ENCODE assay signal across 16 cellular contexts in genomic region chr9:130159057-130159456, GRCh38. TPM values are rescaled to one million over a fixed set of nuclear protein-coding genes. Genes with fewer than 3 reads are reported as not detected.
A peak's percentile ranks its signal among the peaks of the same experiment; 100 is the strongest.
DNase-seq lines count a peak whose midpoint lies in the region; ATAC-seq and TF ChIP-seq lines count a peak whose summit lies in the region.
"Had no signal": no experiment of that assay in that cellular context is flagged by ENCODE, and none has a peak within 500 bp of the region (broad histone marks: within the 10 kb centered on the region; RNA-seq: fewer than 3 reads in every experiment).

No MANE protein-coding gene starts in this region.

- H3K27ac ChIP-seq in heart right ventricle: no peak overlapping the region
- no peak overlapping the region for H3K27ac ChIP-seq in neuronal stem cell (replicated peaks; ENCODE audit: low read length)
- H3K27ac ChIP-seq: 22Rv1, BLaER1 had no signal

- no peak overlapping the region for H2BK12ac ChIP-seq in neuronal stem cell (ENCODE audit: low read length)

- no peak overlapping the region for H4K8ac ChIP-seq in neuronal stem cell (ENCODE audit: low read depth, low read length)

- ATAC-seq in Right ventricle myocardium superior (ENCODE audit: poor library complexity): no peak
- ATAC-seq in heart right ventricle: no peak

- H2AFZ ChIP-seq in neuronal stem cell (ENCODE audit: low read length): no peak overlapping the region
- H2AFZ ChIP-seq: GM23338 had no signal

- H2BK15ac ChIP-seq in neuronal stem cell (ENCODE audit: low read length): no peak overlapping the region

- H3K9ac ChIP-seq in neuronal stem cell (ENCODE audit: low read depth, low read length, poor library complexity): no peak overlapping the region
- H3K9ac ChIP-seq: BLaER1 had no signal

- H2AK5ac ChIP-seq in neuronal stem cell (ENCODE audit: low read depth, low read length): no peak overlapping the region

- H3K27me3 ChIP-seq in heart right ventricle (no peaks in the 10 kb centered on the region), neuronal stem cell (ENCODE audit: control insufficient read depth in 3 of 3, insufficient read depth in 3 of 3, low read depth in 1 of 3, low read length in 3 of 3) (no peaks in the 10 kb centered on the region)
- H3K27me3 ChIP-seq: BLaER1 had no signal

- H3K9me3 ChIP-seq in heart right ventricle: no peaks in the 10 kb centered on the region
- no peaks in the 10 kb centered on the region for H3K9me3 ChIP-seq in neuronal stem cell (replicated peaks in 1 of 2; ENCODE audit: control insufficient read depth in 2 of 2, insufficient read depth in 1 of 2, low read depth in 1 of 2, low read length in 2 of 2)
- H3K9me3 ChIP-seq: BLaER1, HAP-1 had no signal

- 76 to 81% methylated on average over 8 of the region's 8 CpGs for WGBS in heart right ventricle, 2 donors
- no CpG with 5 or more reads among the region's 8 CpGs for WGBS in neuronal stem cell (ENCODE audit: extremely low coverage in 2 of 2, insufficient read length in 2 of 2, insufficient replicate concordance in 1 of 2), 2 donors

- H3K18ac ChIP-seq in neuronal stem cell (ENCODE audit: low read length): peak overlapping the region; percentile 57

- H2BK5ac ChIP-seq in neuronal stem cell (ENCODE audit: low read length): no peak overlapping the region

- H3K4me3 ChIP-seq in heart right ventricle: no peak overlapping the region
- no peak overlapping the region for H3K4me3 ChIP-seq in neuronal stem cell (ENCODE audit: low read length in 2 of 2)
- H3K4me3 ChIP-seq: BLaER1, GM23338, HAP-1 had no signal

- H3K14ac ChIP-seq in neuronal stem cell (ENCODE audit: low read length): no peak overlapping the region

- no peak overlapping the region for H3K4ac ChIP-seq in neuronal stem cell (ENCODE audit: low read length)

- no peak for TF ChIP-seq CTCF in heart right ventricle (IDR thresholded peaks at IDR 0.05)

- no peaks in the 10 kb centered on the region for H3K4me1 ChIP-seq in heart right ventricle
- peaks cover 4 to 5% of the 10 kb centered on the region in 2 donors for H3K4me1 ChIP-seq in neuronal stem cell (ENCODE audit: control insufficient read depth in 2 of 2, insufficient read depth in 1 of 2, low read depth in 1 of 2, low read length in 2 of 2)
- H3K4me1 ChIP-seq: BLaER1, HAP-1 had no signal

- H4K91ac ChIP-seq in neuronal stem cell (ENCODE audit: low read depth, low read length, poor library complexity): no peak overlapping the region

- H2BK120ac ChIP-seq in neuronal stem cell (ENCODE audit: low read depth, low read length): peak overlapping the region; percentile 72

- H3K23ac ChIP-seq in neuronal stem cell (ENCODE audit: low read depth, low read length, poor library complexity): no peak overlapping the region

- H3K79me1 ChIP-seq in neuronal stem cell (ENCODE audit: low read depth, low read length): no peaks in the 10 kb centered on the region

- no peak overlapping the region for H3K4me2 ChIP-seq in neuronal stem cell (ENCODE audit: insufficient read depth, low read length, poor library complexity, severe bottlenecking)
- H3K4me2 ChIP-seq: BLaER1, GM23338 had no signal

- H3K36me3 ChIP-seq in heart right ventricle (no peaks in the 10 kb centered on the region), neuronal stem cell (replicated peaks in 1 of 2; ENCODE audit: control insufficient read depth in 2 of 2, insufficient read depth in 2 of 2, low read length in 2 of 2) (no peaks in the 10 kb centered on the region)
- H3K36me3 ChIP-seq: BLaER1, HAP-1 had no signal

- DNase-seq in DMS 273 (lab: John Stamatoyannopoulos, UW; ENCODE audit: unreplicated experiment) (peak; percentile 57), DMS 273 treated with DMSO at 0.1 percent for 48 hours (lab: John Stamatoyannopoulos, UW) (no peak), Right ventricle myocardium superior (peak; percentile 17), heart right ventricle (no peak), left kidney (ENCODE audit: low read depth, low spot score) (peak; percentile 56), neuronal stem cell (ENCODE audit: low spot score) (no peak), CD1c-positive myeloid dendritic cell (ENCODE audit: extremely low spot score) (no peak), amniotic stem cell (lab: John Stamatoyannopoulos, UW) (no peak)
- DNase-seq: AML-193; CD4-positive, CD25-positive, alpha-beta regulatory T cell; DND-41; GDM1 had no signal

- intact Hi-C loops in Right ventricle myocardium superior (cut with DNase I) (no loop called here), heart right ventricle (cut with DNase I) (no loop called here)

RNA-seq across cellular contexts. Expression of gene NCS1, which starts 13.1 kb away (rescaled TPM):
- 5.0 TPM for total RNA-seq in Right ventricle myocardium superior
- 10 to 100 TPM in 3 of 10 donors, 1 to 10 TPM in 7; 3.6 to 16.2 (median 7.0) TPM for total RNA-seq in heart right ventricle
- polyA plus RNA-seq in heart right ventricle: 1 to 10 TPM; 2.0 to 8.0 TPM
- 36.7 TPM for polyA plus RNA-seq in neuronal stem cell (2013, experiment 1 of 2)
- 36.1 TPM for polyA plus RNA-seq in neuronal stem cell (2013, experiment 2 of 2)
- polyA plus RNA-seq: CD4-positive, CD25-positive, alpha-beta regulatory T cell had no signal

Comparison
In these comparisons a context has a peak if more than half of its experiments do, and no peak if none do; other contexts are left out.
1. DNase-seq: peak in DMS 273 (single experiment), Right ventricle myocardium superior (single experiment) and left kidney (single experiment); none in DMS 273 treated with DMSO at 0.1 percent for 48 hours (single experiment), heart right ventricle (0 of 2), neuronal stem cell (single experiment), CD1c-positive myeloid dendritic cell (single experiment) and amniotic stem cell (single experiment).